ENCODE assay signal across 20 cellular contexts in the genomic region with DNA sequence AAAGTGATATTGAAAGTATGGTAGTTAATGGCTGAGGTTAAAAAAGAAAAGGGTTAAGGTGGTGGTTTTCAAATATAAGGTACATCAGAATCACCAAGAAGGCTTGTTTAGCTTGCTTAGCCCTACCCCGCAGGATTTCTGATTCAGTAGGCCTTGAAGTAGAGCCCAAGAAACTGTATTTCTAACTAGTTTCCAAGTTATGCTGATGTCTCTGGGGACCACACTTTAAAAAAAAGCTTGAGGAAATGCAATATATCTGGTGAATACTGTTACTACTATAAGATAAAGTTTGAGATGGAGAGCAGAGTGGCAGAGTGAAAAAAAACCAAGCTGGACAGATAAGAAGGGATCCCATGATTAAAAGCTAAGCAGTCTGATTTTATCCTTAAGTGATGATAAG. TPM values are rescaled to one million over a fixed set of nuclear protein-coding genes. Genes with fewer than 3 reads are reported as not detected.
A peak's percentile ranks its signal among the peaks of the same experiment; 100 is the strongest.
DNase-seq lines count a peak whose midpoint lies in the region; ATAC-seq, FAIRE-seq and TF ChIP-seq lines count a peak whose summit lies in the region.
"Had no signal": no experiment of that assay in that cellular context is flagged by ENCODE, and none has a peak within 500 bp of the region (broad histone marks: within the 10 kb centered on the region; RNA-seq: fewer than 3 reads in every experiment).

No MANE protein-coding gene starts in this region.

- POLR2A ChIA-PET in T-cell (lab: Charles Lee), result interaction anchor here in 1 of 2 donors (0.5 kb wide), 1 partner anchor 35 kb away, joined by 3 read pairs; no protein-coding TSS in a partner anchor

- H3K4me3 ChIP-seq in fibroblast of the aortic adventitia (ENCODE audit: low read depth, low read length), result no peak overlapping the region
- H3K4me3 ChIP-seq: coronary artery, left ventricle myocardium inferior, Peyer's patch had no signal

- no peak for TF ChIP-seq CTCF in fibroblast of the aortic adventitia (IDR thresholded peaks at IDR 0.05; ENCODE audit: insufficient read depth, low read length)

- no peak for DNase-seq in stimulated activated naive CD8-positive, alpha-beta T cell treated with anti-CD3 and anti-CD28 coated beads, Interleukin-15, amount 100 ng/mL, for 72 hours
- DNase-seq in T-cell (no peak), fibroblast of the aortic adventitia (ENCODE audit: low read depth) (peak; percentile 55), NCI-H1417 treated with DMSO at 0.1 percent for 48 hours (lab: John Stamatoyannopoulos, UW) (no peak), urothelium cell line (ENCODE audit: low spot score) (no peak), NCI-H446 treated with DMSO at 0.1 percent for 48 hours (lab: John Stamatoyannopoulos, UW) (no peak)
- DNase-seq in stimulated activated naive CD4-positive, alpha-beta T cell treated with Interleukin-2 at 50 U/mL for 16 hours (lab: John Stamatoyannopoulos, UW), result no peak
- DNase-seq: activated CD4-positive, alpha-beta memory T cell treated with anti-CD3 and anti-CD28 coated beads for 36 hours; activated naive CD4-positive, alpha-beta T cell treated with anti-CD3 and anti-CD28 coated beads, Interleukin-2, amount 50 U/mL, for 16 hours; foreskin fibroblast; left ventricle myocardium inferior; NCI-H1092 treated with DMSO at 0.1 percent for 48 hours; NCI-H2081 treated with DMSO at 0.1 percent for 48 hours; NCI-H510A treated with DMSO at 0.1 percent for 48 hours; Peyer's patch; right cardiac atrium had no signal

- no peak overlapping the region for H3K4me3 Mint-ChIP-seq in stimulated activated naive CD8-positive, alpha-beta T cell treated with anti-CD3 and anti-CD28 coated beads, Interleukin-15, Interleukin-2, amounts not matched to agents 100 ng/mL and 50 ng/mL, for 24 hours
- no peak overlapping the region for H3K4me3 Mint-ChIP-seq in stimulated activated naive CD8-positive, alpha-beta T cell treated with anti-CD3 and anti-CD28 coated beads, Interleukin-15, amount 100 ng/mL, for 72 hours
- H3K4me3 Mint-ChIP-seq in T-cell, result no peak overlapping the region
- H3K4me3 Mint-ChIP-seq: activated CD4-positive, alpha-beta memory T cell treated with anti-CD3 and anti-CD28 coated beads for 36 hours; T-helper 2 cell treated with Interferon-gamma antibody and Interleukin-4, amounts not matched to agents 5 μg/mL and 100 μg/mL, for 36 hours had no signal

- H3K27ac Mint-ChIP-seq in stimulated activated naive CD8-positive, alpha-beta T cell treated with anti-CD3 and anti-CD28 coated beads, Interleukin-15, Interleukin-2, amounts not matched to agents 100 ng/mL and 50 ng/mL, for 24 hours, result peak overlapping the region; percentile 16
- H3K27ac Mint-ChIP-seq in stimulated activated naive CD8-positive, alpha-beta T cell treated with anti-CD3 and anti-CD28 coated beads, Interleukin-15, amount 100 ng/mL, for 72 hours, result no peak overlapping the region
- H3K27ac Mint-ChIP-seq in T-cell, result peak overlapping the region; percentile 44 to 49
- H3K27ac Mint-ChIP-seq: activated CD4-positive, alpha-beta memory T cell treated with anti-CD3 and anti-CD28 coated beads for 36 hours; T-helper 2 cell treated with Interferon-gamma antibody and Interleukin-4, amounts not matched to agents 5 μg/mL and 100 μg/mL, for 36 hours had no signal

- CTCF ChIA-PET in T-cell (lab: Charles Lee), result no interaction called here

- H3K4me1 Mint-ChIP-seq in stimulated activated naive CD8-positive, alpha-beta T cell treated with anti-CD3 and anti-CD28 coated beads, Interleukin-15, Interleukin-2, amounts not matched to agents 100 ng/mL and 50 ng/mL, for 24 hours (ENCODE audit: low read depth), result peaks cover 20% of the 10 kb centered on the region
- H3K4me1 Mint-ChIP-seq in stimulated activated naive CD8-positive, alpha-beta T cell treated with anti-CD3 and anti-CD28 coated beads, Interleukin-15, amount 100 ng/mL, for 72 hours, result peaks cover 20% of the 10 kb centered on the region
- peaks cover 18 to 28% (median 20%) of the 10 kb centered on the region in 3 donors for H3K4me1 Mint-ChIP-seq in T-cell

- H3K9me3 Mint-ChIP-seq in stimulated activated naive CD8-positive, alpha-beta T cell treated with anti-CD3 and anti-CD28 coated beads, Interleukin-15, Interleukin-2, amounts not matched to agents 100 ng/mL and 50 ng/mL, for 24 hours, result no peaks in the 10 kb centered on the region
- no peaks in the 10 kb centered on the region for H3K9me3 Mint-ChIP-seq in stimulated activated naive CD8-positive, alpha-beta T cell treated with anti-CD3 and anti-CD28 coated beads, Interleukin-15, amount 100 ng/mL, for 72 hours
- no peaks in the 10 kb centered on the region for H3K9me3 Mint-ChIP-seq in T-cell
- H3K9me3 Mint-ChIP-seq: activated CD4-positive, alpha-beta memory T cell treated with anti-CD3 and anti-CD28 coated beads for 36 hours; T-helper 2 cell treated with Interferon-gamma antibody and Interleukin-4, amounts not matched to agents 5 μg/mL and 100 μg/mL, for 36 hours had no signal

- ATAC-seq in stimulated activated naive CD8-positive, alpha-beta T cell treated with anti-CD3 and anti-CD28 coated beads, Interleukin-15, amount 100 ng/mL, for 72 hours, result no peak
- ATAC-seq in T-cell (replicated peaks in 1 of 4), result no peak

- no peak for FAIRE-seq in urothelium cell line (lab: Jason Lieb, UNC)
- FAIRE-seq: endothelial cell of umbilical vein had no signal

- peaks cover 12% of the 10 kb centered on the region for H3K36me3 Mint-ChIP-seq in stimulated activated naive CD8-positive, alpha-beta T cell treated with anti-CD3 and anti-CD28 coated beads, Interleukin-15, Interleukin-2, amounts not matched to agents 100 ng/mL and 50 ng/mL, for 24 hours (ENCODE audit: low read depth)
- peaks cover 22% of the 10 kb centered on the region for H3K36me3 Mint-ChIP-seq in T-cell

- H3K27me3 Mint-ChIP-seq in stimulated activated naive CD8-positive, alpha-beta T cell treated with anti-CD3 and anti-CD28 coated beads, Interleukin-15, Interleukin-2, amounts not matched to agents 100 ng/mL and 50 ng/mL, for 24 hours, result no peaks in the 10 kb centered on the region
- H3K27me3 Mint-ChIP-seq in stimulated activated naive CD8-positive, alpha-beta T cell treated with anti-CD3 and anti-CD28 coated beads, Interleukin-15, amount 100 ng/mL, for 72 hours, result no peaks in the 10 kb centered on the region
- no peaks in the 10 kb centered on the region for H3K27me3 Mint-ChIP-seq in T-cell
- H3K27me3 Mint-ChIP-seq: activated CD4-positive, alpha-beta memory T cell treated with anti-CD3 and anti-CD28 coated beads for 36 hours had no signal

RNA-seq across cellular contexts. Expression of a gene that starts 18.3 kb away (rescaled TPM):
- total RNA-seq in T-cell (1 to 10 TPM; 6.3 to 9.3 (median 7.1) TPM), fibroblast of the aortic adventitia (ENCODE audit: low replicate concordance) (6.1 and 9.8 TPM in 2 replicates)

Comparison
In these comparisons a context has a peak if more than half of its experiments do, and no peak if none do; other contexts are left out.
1. H3K27ac Mint-ChIP-seq: peak in stimulated activated naive CD8-positive, alpha-beta T cell treated with anti-CD3 and anti-CD28 coated beads, Interleukin-15, Interleukin-2, amounts not matched to agents 100 ng/mL and 50 ng/mL, for 24 hours (single experiment) and T-cell (2 of 2); none in stimulated activated naive CD8-positive, alpha-beta T cell treated with anti-CD3 and anti-CD28 coated beads, Interleukin-15, amount 100 ng/mL, for 72 hours (0 of 2).